In genomic region chr6:70894001-70894400, GRCh38 we compare ENCODE assay signal across 24 cellular contexts.
"Had no signal": no experiment of that assay in that cellular context is flagged by ENCODE, and none has a peak within 500 bp of the region (broad histone marks: within the 10 kb centered on the region; RNA-seq: fewer than 3 reads in every experiment).

No MANE protein-coding gene starts in this region.

- H3K4me3 ChIP-seq: breast epithelium, Peyer's patch, SJCRH30 had no signal

- H3K36me3 ChIP-seq: breast epithelium, Peyer's patch, SJCRH30 had no signal

- H3K9ac ChIP-seq: SK-N-SH had no signal

- H3K27me3 ChIP-seq: Peyer's patch had no signal

- DNase-seq: activated CD4-positive, alpha-beta T cell treated with anti-CD3 and anti-CD28 coated beads, Interleukin-2, amount 10 ng/mL, durations not matched to agents 24 days and 14 days; activated CD4-positive, alpha-beta T cell treated with anti-CD3 and anti-CD28 coated beads, Interleukin-2, amount 50 U/mL, for 48 hours; activated CD4-positive, CD25-positive, alpha-beta regulatory T cell treated with anti-CD3 and anti-CD28 coated beads, Interleukin-2, amount 50 U/mL, for 72 hours; activated CD8-positive, alpha-beta memory T cell treated with anti-CD3 and anti-CD28 coated beads, Interleukin-2, amount 10 ng/mL, durations not matched to agents 7 days and 5 days; activated effector memory CD4-positive, alpha-beta T cell treated with Interleukin-2 at 50 U/mL for 16 hours; activated naive CD4-positive, alpha-beta T cell; activated T-cell treated with anti-CD3 and anti-CD28 coated beads, Interleukin-2, amount 50 U/mL, for 24 hours; aorta; Karpas-422; MM.1S; NCI-H146; NCI-H187 treated with DMSO at 0.1 percent for 48 hours; NCI-H2081 treated with DMSO at 0.1 percent for 48 hours; NCI-H226; NCI-H69; NK-92 treated with Interleukin-12 subunit alpha and Interleukin-12 subunit beta, amount 100 ng/mL, for 24 hours; OCI-M1; Peyer's patch; Right ventricle myocardium superior; SJCRH30; SK-N-SH; T-helper 1 cell had no signal

- H3K4me2 ChIP-seq: SK-N-SH had no signal

- ATAC-seq: activated CD8-positive, alpha-beta memory T cell treated with anti-CD3 and anti-CD28 coated beads, Interleukin-2, amount 10 ng/mL, durations not matched to agents 7 days and 5 days had no signal

- H3K4me1 ChIP-seq: breast epithelium, Peyer's patch, SJCRH30 had no signal

- H3K27ac ChIP-seq: breast epithelium, Peyer's patch, RWPE1, SJCRH30 had no signal
